ENCODE assay signal across 25 cellular contexts in genomic region chr5:35677878-35678277, GRCh38.
"Had no signal": no experiment of that assay in that cellular context is flagged by ENCODE, and none has a peak within 500 bp of the region (broad histone marks: within the 10 kb centered on the region; RNA-seq: fewer than 3 reads in every experiment).

No MANE protein-coding gene starts in this region.

- H3K27me3 ChIP-seq: Peyer's patch, SJSA1 had no signal

- H3K27ac ChIP-seq: KMS-11, PC-9, Peyer's patch, SJSA1 had no signal

- H3K9me3 Mint-ChIP-seq: IgD-negative memory B cell had no signal

- DNase-seq: Kasumi-1, MM.1S, NCI-H1092 treated with DMSO at 0.1 percent for 48 hours, NCI-H1436, NCI-H187, NCI-H2029, NCI-H2081 treated with DMSO at 0.1 percent for 48 hours, NCI-H2171, NCI-H226, NCI-H446, NCI-H510A, NCI-H524 treated with DMSO at 0.1 percent for 48 hours, NCI-H69, NCI-H774, PC-9, Peyer's patch, Right ventricle myocardium superior, RPMI8226, SIG-M5, SK-N-SH, SW 1271 had no signal

- H3K4me3 ChIP-seq: K562, PC-9, Peyer's patch, SJSA1 had no signal

- H3K36me3 Mint-ChIP-seq: IgD-negative memory B cell had no signal

- ATAC-seq: K562 had no signal

- FAIRE-seq: K562 had no signal

- H3K4me3 Mint-ChIP-seq: IgD-negative memory B cell had no signal

- H3K27me3 Mint-ChIP-seq: IgD-negative memory B cell had no signal

- H3K27ac Mint-ChIP-seq: IgD-negative memory B cell had no signal
